In genomic region chr17:40251576-40251975, GRCh38 we compare ENCODE assay signal across 2 cellular contexts.
TF ChIP-seq lines count a peak whose summit lies in the region.

No MANE protein-coding gene starts in this region.

TF ChIP-seq in A549, 52 proteins besides CTCF, POLR2A, EP300 and RAD21:
- TF ChIP-seq ZFP36 (IDR thresholded peaks at IDR 0.05; ENCODE audit: borderline replicate concordance, partially characterized antibody) (no peak), EHF (CRISPR knock-in tag; IDR thresholded peaks at IDR 0.05) (no peak), CBX8 (IDR thresholded peaks at IDR 0.05) (no peak), POLR2AphosphoS2 (conservative IDR thresholded peaks at IDR 0.05; ENCODE audit: low read length) (no peak), HOXB5 (CRISPR knock-in tag; IDR thresholded peaks at IDR 0.05) (no peak), ZSCAN20 (CRISPR knock-in tag; IDR thresholded peaks at IDR 0.05) (no peak), HMGXB4 (CRISPR knock-in tag; IDR thresholded peaks at IDR 0.05; ENCODE audit: borderline replicate concordance) (no peak), MAFK (IDR thresholded peaks at IDR 0.05; ENCODE audit: partially characterized antibody) (peak; percentile 45), GATA3 (IDR thresholded peaks at IDR 0.05; ENCODE audit: borderline replicate concordance) (no peak), FOSL2 (IDR thresholded peaks at IDR 0.05) (no peak), FOSL2 (CRISPR knock-in tag; IDR thresholded peaks at IDR 0.05) (peak; percentile 46)

TF ChIP-seq in IMR-90, 13 proteins besides CTCF, POLR2A, EP300 and RAD21:
- TF ChIP-seq MXI1 (IDR thresholded peaks at IDR 0.05; ENCODE audit: borderline replicate concordance, low read depth, low read length) = no peak
- TF ChIP-seq ELK1 (IDR thresholded peaks at IDR 0.05; ENCODE audit: borderline replicate concordance, low read depth, low read length) = no peak
- TF ChIP-seq FOS (IDR thresholded peaks at IDR 0.05; ENCODE audit: low read depth, low read length) = 0 out of 2 replicates have a peak, but pooled peaks have one; percentile 17
- TF ChIP-seq BHLHE40 (IDR thresholded peaks at IDR 0.05; ENCODE audit: low read depth, low read length) = peak; percentile 28; the same call in 1 of the 2 replicates
